ENCODE assay signal across 8 cellular contexts in genomic region chr6:13445005-13445743, GRCh38. TPM values are rescaled to one million over a fixed set of nuclear protein-coding genes. Genes with fewer than 3 reads are reported as not detected.
DNase-seq lines count a peak whose midpoint lies in the region; ATAC-seq and TF ChIP-seq lines count a peak whose summit lies in the region.

No MANE protein-coding gene starts in this region.

- H3K4me3 Mint-ChIP-seq in activated T-cell treated with anti-CD3 and anti-CD28 coated beads, Interleukin-2, amount 50 U/mL, for 72 hours, result peak overlapping the region in 1 of 2 donors; percentile 32

- no peaks in the 10 kb centered on the region for H3K36me3 Mint-ChIP-seq in activated T-cell treated with anti-CD3 and anti-CD28 coated beads, Interleukin-2, amount 50 U/mL, for 72 hours (ENCODE audit: insufficient read depth in 2 of 2)

- ATAC-seq in activated T-cell treated with anti-CD3 and anti-CD28 coated beads, Interleukin-2, amount 50 U/mL, for 72 hours (replicated peaks in 1 of 2), result no peak
- no peak for ATAC-seq in HG02938 (IDR thresholded peaks at IDR 0.05; ENCODE audit: unreplicated experiment)
- no peak for ATAC-seq in GM18498 (IDR thresholded peaks at IDR 0.05; ENCODE audit: unreplicated experiment)

- no peaks in the 10 kb centered on the region for H3K27me3 Mint-ChIP-seq in activated T-cell treated with anti-CD3 and anti-CD28 coated beads, Interleukin-2, amount 50 U/mL, for 72 hours (ENCODE audit: low read depth)

- H3K27ac Mint-ChIP-seq in activated T-cell treated with anti-CD3 and anti-CD28 coated beads, Interleukin-2, amount 50 U/mL, for 72 hours, result no peak overlapping the region

- WGBS in lower leg skin, 2 donors, result 11 to 12% methylated on average over 9 of the region's 9 CpGs

- DNase-seq in GDM1 (lab: John Stamatoyannopoulos, UW), result peak; percentile 54
- peak; percentile 99 for DNase-seq in NCI-H2029 (lab: John Stamatoyannopoulos, UW)
- peak; percentile 33 for DNase-seq in astrocyte of the hippocampus (ENCODE audit: low read depth, low spot score)
- DNase-seq in lower leg skin (ENCODE audit: low spot score in 2 of 2), result peak; percentile 46 to 92
- no peak for DNase-seq in activated T-cell treated with anti-CD3 and anti-CD28 coated beads, Interleukin-2, amount 50 U/mL, for 72 hours
- DNase-seq in posterior vena cava (ENCODE audit: low spot score), result no peak

- intact Hi-C loops in lower leg skin (cut with DNase I; ENCODE audit: low total_unique reads) (no loop called here), posterior vena cava (cut with DNase I) (no loop called here)

- no peak for TF ChIP-seq POLR2A in lower leg skin (IDR thresholded peaks at IDR 0.05)

- no peak for TF ChIP-seq CTCF in lower leg skin (IDR thresholded peaks at IDR 0.05)

- H3K9me3 Mint-ChIP-seq in activated T-cell treated with anti-CD3 and anti-CD28 coated beads, Interleukin-2, amount 50 U/mL, for 72 hours, result no peaks in the 10 kb centered on the region

- no peak overlapping the region for H3K4me3 ChIP-seq in lower leg skin (ENCODE audit: low read depth, poor library complexity, severe bottlenecking)

- peaks cover 39% of the 10 kb centered on the region for H3K4me1 Mint-ChIP-seq in activated T-cell treated with anti-CD3 and anti-CD28 coated beads, Interleukin-2, amount 50 U/mL, for 72 hours (ENCODE audit: low read depth)

RNA-seq across cellular contexts. Expression of gene GFOD1, which starts 42.2 kb away (rescaled TPM):
- total RNA-seq in lower leg skin (10 to 100 TPM in 3 of 4 donors, 1 to 10 TPM in 1; 7.3 to 15.9 (median 12.4) TPM), posterior vena cava (10 to 100 TPM; 16.8 to 20.4 TPM)
- total RNA-seq in activated T-cell treated with anti-CD3 and anti-CD28 coated beads, Interleukin-2, amount 50 U/mL, for 72 hours, result 1 to 10 TPM; 3.3 to 5.2 TPM

Comparison
In these comparisons a context has a peak if more than half of its experiments do, and no peak if none do; other contexts are left out.
1. DNase-seq: peak in GDM1 (single experiment), NCI-H2029 (single experiment), astrocyte of the hippocampus (single experiment) and lower leg skin (2 of 2); none in activated T-cell treated with anti-CD3 and anti-CD28 coated beads, Interleukin-2, amount 50 U/mL, for 72 hours (0 of 2) and posterior vena cava (single experiment).